8 cellular contexts compared by ENCODE assay signal in genomic region chr19:6800991-6801396, GRCh38. TPM values are rescaled to one million over a fixed set of nuclear protein-coding genes. Genes with fewer than 3 reads are reported as not detected.
A peak's percentile ranks its signal among the peaks of the same experiment; 100 is the strongest.
DNase-seq lines count a peak whose midpoint lies in the region; ATAC-seq, FAIRE-seq and TF ChIP-seq lines count a peak whose summit lies in the region.

No MANE protein-coding gene starts in this region.

- intact Hi-C loops in activated CD4-positive, alpha-beta T cell treated with anti-CD3 and anti-CD28 coated beads, Interleukin-2, amount 10 ng/mL, durations not matched to agents 24 days and 14 days (cut with micrococcal nuclease), result loop anchor here (1.0 to 5.0 kb wide), 5 partner anchors 28 to 374 kb away; partner anchors contain the start of gene GPR108
- intact Hi-C loops in esophagus squamous epithelium (cut with DNase I), result no loop called here

- peak overlapping the region; percentile 57 to 83 (median 70) for H3K27ac ChIP-seq in esophagus squamous epithelium
- H3K27ac ChIP-seq in thoracic aorta, result peak overlapping the region in 1 of 2 donors; percentile 49

- FAIRE-seq in GM12891 (lab: Jason Lieb, UNC), result no peak

- H3K36me3 ChIP-seq in esophagus squamous epithelium (no peaks in the 10 kb centered on the region), thoracic aorta (no peaks in the 10 kb centered on the region)

- peaks cover 58% of the 10 kb centered on the region for H3K4me1 Mint-ChIP-seq in activated CD4-positive, alpha-beta T cell treated with anti-CD3 and anti-CD28 coated beads, Interleukin-2, amount 10 ng/mL, durations not matched to agents 24 days and 14 days

- TF ChIP-seq CTCF in esophagus squamous epithelium (IDR thresholded peaks at IDR 0.05) (no peak), thoracic aorta (IDR thresholded peaks at IDR 0.05) (no peak)

- peaks cover 0 to 27% (median 0%) of the 10 kb centered on the region in 4 donors for H3K27me3 ChIP-seq in esophagus squamous epithelium
- H3K27me3 ChIP-seq in thoracic aorta (replicated peaks; ENCODE audit: insufficient read depth), result no peaks in the 10 kb centered on the region

- H3K9me3 ChIP-seq in esophagus squamous epithelium (no peaks in the 10 kb centered on the region), thoracic aorta (no peaks in the 10 kb centered on the region)

- TF ChIP-seq POLR2A in esophagus squamous epithelium (IDR thresholded peaks at IDR 0.05) (no peak), GM12891 (IDR thresholded peaks at IDR 0.05; ENCODE audit: low read depth, low read length) (no peak)

- WGBS in esophagus squamous epithelium, 2 donors, result 6 to 11% methylated on average over 7 to 8 of the region's 8 CpGs

- peaks cover 34% of the 10 kb centered on the region for H3K36me3 Mint-ChIP-seq in activated CD4-positive, alpha-beta T cell treated with anti-CD3 and anti-CD28 coated beads, Interleukin-2, amount 10 ng/mL, durations not matched to agents 24 days and 14 days (ENCODE audit: low read depth)

- ATAC-seq in thoracic aorta (ENCODE audit: insufficient number of reproducible peaks, low FRiP score, low read depth) (no peak), HG02763 (IDR thresholded peaks at IDR 0.05; ENCODE audit: unreplicated experiment) (no peak)

- DNase-seq in activated CD4-positive, alpha-beta T cell treated with anti-CD3 and anti-CD28 coated beads, Interleukin-2, amount 10 ng/mL, durations not matched to agents 24 days and 14 days, result no peak
- DNase-seq in activated CD4-positive, alpha-beta T cell treated with anti-CD3 and anti-CD28 coated beads, Interleukin-2, amount 50 U/mL, for 4 hours, result no peak
- DNase-seq in RPMI8226 (peak; percentile 6), esophagus squamous epithelium (lab: John Stamatoyannopoulos, UW) (no peak), thoracic aorta (ENCODE audit: low spot score) (no peak), GM12891 (ENCODE audit: insufficient read length, low spot score) (no peak), NCI-H2081 treated with DMSO at 0.1 percent for 48 hours (lab: John Stamatoyannopoulos, UW) (no peak)

- H3K4me1 ChIP-seq in esophagus squamous epithelium (peaks cover 9 to 40% (median 13%) of the 10 kb centered on the region in 3 donors), thoracic aorta (ENCODE audit: control insufficient read depth in 1 of 2, low read depth in 2 of 2) (peaks cover 4 to 23% of the 10 kb centered on the region in 2 donors)

- H3K9me3 Mint-ChIP-seq in activated CD4-positive, alpha-beta T cell treated with anti-CD3 and anti-CD28 coated beads, Interleukin-2, amount 10 ng/mL, durations not matched to agents 24 days and 14 days, result no peaks in the 10 kb centered on the region

- H3K4me3 ChIP-seq in esophagus squamous epithelium, result peak overlapping the region; percentile 6 to 59 (median 32)
- peak overlapping the region; percentile 70 for H3K4me3 ChIP-seq in thoracic aorta

- peak overlapping the region; percentile 93 for H3K4me3 Mint-ChIP-seq in activated CD4-positive, alpha-beta T cell treated with anti-CD3 and anti-CD28 coated beads, Interleukin-2, amount 10 ng/mL, durations not matched to agents 24 days and 14 days

- peak overlapping the region; percentile 99 for H3K27ac Mint-ChIP-seq in activated CD4-positive, alpha-beta T cell treated with anti-CD3 and anti-CD28 coated beads, Interleukin-2, amount 10 ng/mL, durations not matched to agents 24 days and 14 days

- H3K27me3 Mint-ChIP-seq in activated CD4-positive, alpha-beta T cell treated with anti-CD3 and anti-CD28 coated beads, Interleukin-2, amount 10 ng/mL, durations not matched to agents 24 days and 14 days, result no peaks in the 10 kb centered on the region

TF ChIP-seq in GM12891, 5 proteins besides CTCF, POLR2A, EP300 and RAD21:
- no peak for TF ChIP-seq POU2F2 (IDR thresholded peaks at IDR 0.05; ENCODE audit: low read depth, low read length)
- TF ChIP-seq POLR2AphosphoS5 (IDR thresholded peaks at IDR 0.05; ENCODE audit: low read depth, low read length), result no peak
- TF ChIP-seq PAX5 (IDR thresholded peaks at IDR 0.05; ENCODE audit: insufficient read depth, low read length, severe bottlenecking), result no peak
- no peak for TF ChIP-seq SPI1 (IDR thresholded peaks at IDR 0.05; ENCODE audit: low read depth, low read length)
- TF ChIP-seq TAF1 (IDR thresholded peaks at IDR 0.05; ENCODE audit: low read depth, low read length), result no peak

RNA-seq across cellular contexts. Expression of gene VAV1, which starts 28.5 kb away (rescaled TPM):
- 75.3 and 78.9 TPM in 2 replicates for total RNA-seq in activated CD4-positive, alpha-beta T cell treated with anti-CD3 and anti-CD28 coated beads, Interleukin-2, amount 10 ng/mL, durations not matched to agents 24 days and 14 days
- total RNA-seq in esophagus squamous epithelium (1 to 10 TPM in 3 of 4 donors, under 1 TPM in 1; 0.83 to 7.6 (median 3.6) TPM), thoracic aorta (10 to 100 TPM in 1 of 2 donors, 1 to 10 TPM in 1; 7.6 to 12.2 TPM)
- polyA plus RNA-seq in GM12891 (2012; ENCODE audit: low read depth, missing spikeins), result 41.2 TPM

RNA-seq across cellular contexts. Expression of gene SH2D3A, which starts 33.8 kb away (rescaled TPM):
- 9.8 and 11.0 TPM in 2 replicates for total RNA-seq in activated CD4-positive, alpha-beta T cell treated with anti-CD3 and anti-CD28 coated beads, Interleukin-2, amount 10 ng/mL, durations not matched to agents 24 days and 14 days
- total RNA-seq in esophagus squamous epithelium (10 to 100 TPM; 17.3 to 52.1 (median 40.6) TPM), thoracic aorta (1 to 10 TPM in 1 of 2 donors, under 1 TPM in 1; 0.68 to 7.1 TPM)
- 6.5 TPM for polyA plus RNA-seq in GM12891 (2012; ENCODE audit: low read depth, missing spikeins)
